1 cellular context compared by ENCODE assay signal in the genomic region with DNA sequence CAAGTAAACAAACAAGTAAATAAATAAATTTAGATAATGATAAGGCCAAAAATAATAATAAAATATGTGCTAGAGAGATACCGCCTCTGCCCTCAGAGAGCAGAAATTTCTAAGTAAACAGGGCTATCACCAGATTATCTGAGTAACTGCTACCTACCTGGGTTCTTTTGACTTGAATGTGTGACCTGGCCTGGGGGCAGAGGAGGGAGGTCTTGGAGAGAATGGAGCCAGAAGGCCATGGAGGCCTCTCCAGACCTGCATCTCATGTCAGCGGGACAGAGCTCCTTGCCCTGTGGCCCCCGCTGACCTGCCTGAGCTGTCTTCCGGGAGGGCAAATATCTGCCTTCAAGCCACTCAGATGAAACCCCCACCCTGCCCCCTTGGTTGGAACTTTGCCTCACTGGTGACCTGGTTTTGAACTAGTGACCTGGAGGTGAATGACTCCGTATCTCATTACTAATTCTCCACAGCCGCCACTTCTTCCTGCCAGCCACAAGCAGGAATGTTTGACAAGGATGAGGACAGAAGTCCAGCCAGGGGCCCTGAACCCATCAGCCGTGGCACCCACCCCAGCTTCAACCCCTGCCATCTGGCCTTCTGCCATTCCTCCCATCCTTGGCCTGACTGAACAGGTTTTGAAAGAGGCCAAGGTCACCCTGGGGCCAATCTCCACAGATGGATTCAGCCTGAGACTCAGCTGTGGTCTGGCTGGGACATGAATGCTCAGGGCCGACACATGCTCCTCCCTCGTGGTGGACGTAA.
TF ChIP-seq lines count a peak whose summit lies in the region.

No MANE protein-coding gene starts in this region.

TF ChIP-seq in liver, 16 proteins besides CTCF, POLR2A, EP300 and RAD21 (continued from another document):
- TF ChIP-seq REST (IDR thresholded peaks at IDR 0.05) = peak; percentile 53
- TF ChIP-seq HNF4A (conservative IDR thresholded peaks at IDR 0.05) = peak; percentile 98
- TF ChIP-seq FOXA2 (IDR thresholded peaks at IDR 0.05) = peak; percentile 71
